ENCODE assay signal across 11 cellular contexts in genomic region chr4:3059090-3059428, GRCh38. TPM values are rescaled to one million over a fixed set of nuclear protein-coding genes. Genes with fewer than 3 reads are reported as not detected.
A peak's percentile ranks its signal among the peaks of the same experiment; 100 is the strongest.
DNase-seq lines count a peak whose midpoint lies in the region; ATAC-seq, FAIRE-seq and TF ChIP-seq lines count a peak whose summit lies in the region.
"Had no signal": no experiment of that assay in that cellular context is flagged by ENCODE, and none has a peak within 500 bp of the region (broad histone marks: within the 10 kb centered on the region; RNA-seq: fewer than 3 reads in every experiment).

No MANE protein-coding gene starts in this region.

- peaks cover 7% of the 10 kb centered on the region for H3K9me3 ChIP-seq in H9 (ENCODE audit: control insufficient read depth, low read depth, low read length)
- H3K9me3 ChIP-seq: prostate gland, thoracic aorta had no signal

- H3K79me2 ChIP-seq in H9 (ENCODE audit: insufficient read depth, low read length), result no peaks in the 10 kb centered on the region

- TF ChIP-seq POLR2A in GM12891 (IDR thresholded peaks at IDR 0.05; ENCODE audit: low read depth, low read length) (peak; percentile 50; the same call in 1 of the 2 replicates), lower leg skin (IDR thresholded peaks at IDR 0.05) (no peak)

- H3K18ac ChIP-seq in H9 (ENCODE audit: insufficient read length, low read depth, low read length), result no peak overlapping the region

- H3K4me2 ChIP-seq in H9 (ENCODE audit: insufficient read depth, insufficient read length, low read length), result no peak overlapping the region

- no peak for DNase-seq in GM12891 (ENCODE audit: insufficient read length, low spot score)
- peak; percentile 37 for DNase-seq in UCSD-AML1 (lab: John Stamatoyannopoulos, UW; ENCODE audit: unreplicated experiment)
- no peak for DNase-seq in iPS-NIHi11 (ENCODE audit: low spot score)
- DNase-seq in lower leg skin (ENCODE audit: low spot score in 2 of 2), result no peak
- no peak for DNase-seq in GF-D8 (lab: John Stamatoyannopoulos, UW)
- DNase-seq in H9, result no peak

- H3K14ac ChIP-seq in H9 (ENCODE audit: insufficient read depth, low read length), result no peak overlapping the region

- H3K4me3 Mint-ChIP-seq in H9, result no peak overlapping the region

- H2BK5ac ChIP-seq in H9 (ENCODE audit: insufficient read length, low read length), result no peak overlapping the region

- FAIRE-seq in GM12891 (lab: Jason Lieb, UNC), result peak; percentile 99
- FAIRE-seq: H1 had no signal

- H2AK5ac ChIP-seq in H9 (ENCODE audit: insufficient read length, low read length), result no peak overlapping the region

- H3K27ac ChIP-seq in H9 (ENCODE audit: insufficient read length, low read depth, low read length), result no peak overlapping the region
- H3K27ac ChIP-seq: prostate gland, thoracic aorta had no signal

- H3K4me1 ChIP-seq in H9 (ENCODE audit: insufficient read depth, low read length), result no peaks in the 10 kb centered on the region
- H3K4me1 ChIP-seq: prostate gland had no signal

- no peaks in the 10 kb centered on the region for H3K79me1 ChIP-seq in H9 (ENCODE audit: insufficient read depth, low read depth, low read length, poor library complexity, severe bottlenecking)

- H3K23me2 ChIP-seq in H9 (ENCODE audit: insufficient read length, low read depth, low read length, poor library complexity, severe bottlenecking), result no peaks in the 10 kb centered on the region

- H3K27ac Mint-ChIP-seq in H9, result no peak overlapping the region

- H3K27me3 ChIP-seq in H9 (ENCODE audit: insufficient read depth, low read length), result no peaks in the 10 kb centered on the region; the same call in 1 of the 2 replicates

- 80 to 84% methylated on average over 5 of the region's 5 CpGs for WGBS in lower leg skin, 2 donors
- WGBS in H9 (ENCODE audit: extremely low coverage, insufficient read length, low lambda C conversion rate), result no CpG with 5 or more reads among the region's 5 CpGs

- no peak overlapping the region for H3K4ac ChIP-seq in H9 (ENCODE audit: low read depth, low read length)

- H3K23ac ChIP-seq in H9 (ENCODE audit: insufficient read length, low read depth, low read length), result no peak overlapping the region

- ATAC-seq in GM21390 (IDR thresholded peaks at IDR 0.05; ENCODE audit: unreplicated experiment), result peak; percentile 78
- ATAC-seq in HG03378 (IDR thresholded peaks at IDR 0.05; ENCODE audit: unreplicated experiment), result peak; percentile 55

- H3K36me3 Mint-ChIP-seq in H9 (ENCODE audit: insufficient read depth in 1 of 3, low read depth in 3 of 3), result peaks cover 3 to 19% (median 3%) of the 10 kb centered on the region in 3 experiments

- no peak overlapping the region for H4K91ac ChIP-seq in H9 (ENCODE audit: insufficient read length, low read depth, low read length)

- no peak overlapping the region for H2BK20ac ChIP-seq in H9 (ENCODE audit: low read depth, low read length, poor library complexity, severe bottlenecking)

- intact Hi-C loops in lower leg skin (cut with DNase I; ENCODE audit: low total_unique reads), result no loop called here

- H3K4me1 Mint-ChIP-seq in H9, result peaks cover 2 to 4% of the 10 kb centered on the region in 2 experiments; a peak in 2 of 4 replicates

- H4K5ac ChIP-seq in H9 (ENCODE audit: insufficient read length, low read depth, low read length), result no peak overlapping the region

- no peak overlapping the region for H2BK15ac ChIP-seq in H9 (ENCODE audit: low read depth, low read length)

- H2AFZ ChIP-seq in H9 (ENCODE audit: low read length), result no peak overlapping the region

- no peak overlapping the region for H3K56ac ChIP-seq in H9 (ENCODE audit: insufficient read length, low read depth, low read length)

- no peaks in the 10 kb centered on the region for H4K20me1 ChIP-seq in H9 (ENCODE audit: control insufficient read depth, insufficient read depth, insufficient read length)

- H3K9ac ChIP-seq in H9 (ENCODE audit: extremely low read depth, insufficient read length, low read length), result no peak overlapping the region

- TF ChIP-seq CTCF in lower leg skin (IDR thresholded peaks at IDR 0.05), result no peak
- TF ChIP-seq CTCF in H9 (conservative IDR thresholded peaks at IDR 0.05), result no peak

- H3K4me3 ChIP-seq in lower leg skin (ENCODE audit: low read depth, poor library complexity, severe bottlenecking), result no peak overlapping the region
- H3K4me3 ChIP-seq: prostate gland, thoracic aorta had no signal

- H4K8ac ChIP-seq in H9 (replicated peaks; ENCODE audit: insufficient read length, low read depth, low read length), result no peak overlapping the region

- no peak overlapping the region for H2BK120ac ChIP-seq in H9 (ENCODE audit: low read depth, low read length, poor library complexity, severe bottlenecking)

- peaks cover 33 to 38% of the 10 kb centered on the region in 2 experiments for H3K9me3 Mint-ChIP-seq in H9

- no peak overlapping the region for H2BK12ac ChIP-seq in H9 (ENCODE audit: insufficient read length, low read depth, low read length)

- no peak overlapping the region for H3T11ph ChIP-seq in H9 (ENCODE audit: low read length)

- H3K27me3 Mint-ChIP-seq in H9 (ENCODE audit: low read depth), result peaks cover 8% of the 10 kb centered on the region

TF ChIP-seq in GM12891, 5 proteins besides CTCF, POLR2A, EP300 and RAD21:
- TF ChIP-seq SPI1 (IDR thresholded peaks at IDR 0.05; ENCODE audit: low read depth, low read length), result peak; percentile 97
- no peak for TF ChIP-seq TAF1 (IDR thresholded peaks at IDR 0.05; ENCODE audit: low read depth, low read length)

RNA-seq across cellular contexts. Expression of gene HTT-AS, which starts 15.3 kb away (rescaled TPM):
- not detected for polyA plus RNA-seq in GM12891 (2012; ENCODE audit: low read depth, missing spikeins)
- total RNA-seq in lower leg skin (not detected), H9 (2021) (not detected in 2 replicates)
- total RNA-seq: H1, prostate gland, thoracic aorta had no signal
- polyA plus RNA-seq: H1 had no signal

RNA-seq across cellular contexts. Expression of gene HTT, which starts 15.4 kb away (rescaled TPM):
- 42.3 TPM for polyA plus RNA-seq in GM12891 (2012; ENCODE audit: low read depth, missing spikeins)
- total RNA-seq in lower leg skin (100 to 1,000 TPM in 1 of 4 donors, 10 to 100 TPM in 3; 28.9 to 141 (median 42.0) TPM), H9 (2021) (60.9 and 64.4 TPM in 2 replicates)
